ENCODE assay signal across 8 cellular contexts in genomic region chr6:36029464-36029863, GRCh38. TPM values are rescaled to one million over a fixed set of nuclear protein-coding genes. Genes with fewer than 3 reads are reported as not detected.
DNase-seq lines count a peak whose midpoint lies in the region; ATAC-seq and TF ChIP-seq lines count a peak whose summit lies in the region.

No MANE protein-coding gene starts in this region.

- H3K27me3 Mint-ChIP-seq in HFFc6 (ENCODE audit: insufficient read depth), result peaks cover 2% of the 10 kb centered on the region; the same call in 1 of the 2 replicates

- H3K9me3 Mint-ChIP-seq in HFFc6, result peaks cover 4% of the 10 kb centered on the region; the same call in 1 of the 2 replicates

- 3% methylated on average over 6 of the region's 6 CpGs for WGBS in right cardiac atrium
- 3 to 7% (median 4%) methylated on average over 6 of the region's 6 CpGs for WGBS in stomach, 5 donors

- TF ChIP-seq EP300 in stomach (IDR thresholded peaks at IDR 0.05), result no peak

- no peak for ATAC-seq in right cardiac atrium

- no peaks in the 10 kb centered on the region for H3K27me3 ChIP-seq in right cardiac atrium (ENCODE audit: control insufficient read depth, insufficient read depth)
- peaks cover 0 to 5% (median 2%) of the 10 kb centered on the region in 3 donors for H3K27me3 ChIP-seq in stomach

- peaks cover 10% of the 10 kb centered on the region for H3K36me3 Mint-ChIP-seq in HFFc6 (ENCODE audit: low read depth)

- H3K4me3 ChIP-seq in WI38 (ENCODE audit: low read depth, low read length) (peak overlapping the region; percentile 97), right cardiac atrium (ENCODE audit: low read length) (peak overlapping the region; percentile 86), stomach (peak overlapping the region; percentile 87 to 100 (median 96))

- intact Hi-C loops in right cardiac atrium (cut with DNase I) (loop anchor here in 3 of 4 donors (2.0 to 5.0 kb wide), 2 partner anchors 65 to 168 kb away; partner anchors contain the start of gene BRPF3 (in 2 of the 3)), stomach (cut with DNase I; ENCODE audit: low total_unique reads) (loop anchor here (5.0 to 10.0 kb wide), 2 partner anchors 68 to 155 kb away; no protein-coding TSS in a partner anchor), posterior vena cava (cut with DNase I) (no loop called here)

- H3K4me3 Mint-ChIP-seq in HFFc6, result peak overlapping the region; percentile 100

- peak overlapping the region; percentile 94 for H3K27ac Mint-ChIP-seq in HFFc6

- H3K4me1 Mint-ChIP-seq in HFFc6 (ENCODE audit: low read depth), result peaks cover 64% of the 10 kb centered on the region

- H3K9me3 ChIP-seq in right cardiac atrium (ENCODE audit: control insufficient read depth, low read length) (no peaks in the 10 kb centered on the region), stomach (no peaks in the 10 kb centered on the region)

- TF ChIP-seq CTCF in HFFc6 (IDR thresholded peaks at IDR 0.05) (no peak), WI38 (IDR thresholded peaks at IDR 0.05; ENCODE audit: low read depth, low read length) (no peak), stomach (IDR thresholded peaks at IDR 0.05) (no peak)

- no peak for TF ChIP-seq POLR2A in stomach (IDR thresholded peaks at IDR 0.05)

- no peaks in the 10 kb centered on the region for H3K36me3 ChIP-seq in stomach

- H3K4me1 ChIP-seq in right cardiac atrium (ENCODE audit: control insufficient read depth, insufficient read depth, low read length), result peaks cover 2% of the 10 kb centered on the region
- H3K4me1 ChIP-seq in stomach, result peaks cover 36 to 69% (median 47%) of the 10 kb centered on the region in 4 donors

- H3K27ac ChIP-seq in right cardiac atrium (ENCODE audit: low read length) (no peak overlapping the region), stomach (peak overlapping the region in 4 of 5 donors; percentile 93 to 96 (median 94))

- DNase-seq in AG08396 (ENCODE audit: low spot score), result peak; percentile 36
- peak; percentile 53 for DNase-seq in HFFc6
- DNase-seq in right cardiac atrium, result no peak
- DNase-seq in stomach, result no peak
- DNase-seq in posterior vena cava (ENCODE audit: low spot score), result no peak
- DNase-seq in activated CD4-positive, CD25-positive, alpha-beta regulatory T cell treated with anti-CD3 and anti-CD28 coated beads, Interleukin-2, amount 50 U/mL, for 72 hours, result no peak
- no peak for DNase-seq in NCI-H1930 (lab: John Stamatoyannopoulos, UW)

RNA-seq across cellular contexts. Expression of gene MAPK14, which starts 1.9 kb away (rescaled TPM):
- total RNA-seq in HFFc6 (2021; fragmentation: NEBNext Ultra II Directional; extraction: Animal tissue kit (Norgen Biotek cat#: 25700)), result 10 to 100 TPM; 34.1 to 40.4 (median 37.1) TPM
- total RNA-seq in right cardiac atrium (10 to 100 TPM; 27.8 to 37.0 (median 33.7) TPM), stomach (100 to 1,000 TPM in 2 of 5 donors, 10 to 100 TPM in 3; 35.6 to 297 (median 57.2) TPM), posterior vena cava (10 to 100 TPM; 43.5 to 44.3 TPM)
- polyA plus RNA-seq in right cardiac atrium (12.4 TPM), stomach (10 to 100 TPM; 12.3 to 26.1 (median 13.9) TPM)

RNA-seq across cellular contexts. Expression of gene SLC26A8, which starts 5.0 kb away (rescaled TPM):
- not detected for total RNA-seq in HFFc6 (2021; fragmentation: NEBNext Ultra II Directional; extraction: Animal tissue kit (Norgen Biotek cat#: 25700))
- total RNA-seq in right cardiac atrium (under 1 TPM in 1 of 4 donors, not detected in 3; 0.29 TPM), stomach (under 1 TPM in 2 of 5 donors, not detected in 3; 0.14 to 0.58 TPM), posterior vena cava (under 1 TPM; 0.24 to 0.42 TPM)
- polyA plus RNA-seq in right cardiac atrium (not detected), stomach (under 1 TPM in 2 of 3 donors, not detected in 1; 0.12 to 0.15 TPM)

Comparison
In these comparisons a context has a peak if more than half of its experiments do, and no peak if none do; other contexts are left out.
1. DNase-seq: peak in AG08396 (single experiment) and HFFc6 (single experiment); none in right cardiac atrium (0 of 3), stomach (single experiment), posterior vena cava (single experiment), activated CD4-positive, CD25-positive, alpha-beta regulatory T cell treated with anti-CD3 and anti-CD28 coated beads, Interleukin-2, amount 50 U/mL, for 72 hours (single experiment) and NCI-H1930 (0 of 2).
2. intact Hi-C loops: an anchor here in right cardiac atrium (2.0 to 5.0 kb wide) and stomach (5.0 to 10.0 kb wide); none called in posterior vena cava.
3. Peak in every context shown above with its lines, with median percentiles within 50 percentile points of each other: H3K4me3 ChIP-seq.